Comparison of ENCODE assay signal across 19 cellular contexts in the genomic region with DNA sequence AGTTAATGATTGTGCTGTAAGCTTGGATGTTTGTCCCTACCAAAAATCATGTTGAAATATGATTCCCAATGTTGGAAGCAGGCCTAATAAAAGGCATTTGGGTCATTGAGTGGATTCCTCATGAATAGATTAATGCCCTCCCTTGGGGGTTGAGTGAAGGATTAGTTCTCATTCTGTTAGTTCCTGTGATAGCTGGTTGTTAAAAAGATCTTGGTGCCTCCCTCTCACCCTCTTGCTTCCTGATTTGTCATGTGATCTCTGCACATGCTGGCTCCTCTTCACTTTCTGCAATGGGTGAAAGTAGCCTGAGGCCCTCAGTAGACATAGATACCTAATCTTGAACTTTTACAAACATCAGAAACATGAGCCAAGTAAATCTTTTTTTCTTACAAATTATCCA.
A peak's percentile ranks its signal among the peaks of the same experiment; 100 is the strongest.
DNase-seq lines count a peak whose midpoint lies in the region; ATAC-seq, FAIRE-seq and TF ChIP-seq lines count a peak whose summit lies in the region.
"Had no signal": no experiment of that assay in that cellular context is flagged by ENCODE, and none has a peak within 500 bp of the region (broad histone marks: within the 10 kb centered on the region; RNA-seq: fewer than 3 reads in every experiment).

No MANE protein-coding gene starts in this region.

- no peak overlapping the region for H3K4me3 ChIP-seq in mesendoderm (ENCODE audit: low read length)
- H3K4me3 ChIP-seq: GM12878, GM23248 had no signal

- FAIRE-seq in H54 (lab: Jason Lieb, UNC), result peak; percentile 27
- FAIRE-seq in RCC 7860 (lab: Jason Lieb, UNC), result no peak
- FAIRE-seq: GM12878, GM19239, HepG2 had no signal

- no peak overlapping the region for H4K5ac ChIP-seq in mesendoderm (ENCODE audit: low read length)

- H2AK5ac ChIP-seq in mesendoderm (ENCODE audit: low read length), result no peak overlapping the region

- H3K79me2 ChIP-seq in mesendoderm (ENCODE audit: control insufficient read depth, insufficient read depth, low read length), result no peaks in the 10 kb centered on the region

- no peak for TF ChIP-seq POLR2A in H54 (IDR thresholded peaks at IDR 0.05; ENCODE audit: low read depth, low read length)

- no peak overlapping the region for H3K4ac ChIP-seq in mesendoderm (ENCODE audit: low read depth, low read length)

- H2BK120ac ChIP-seq in mesendoderm (ENCODE audit: low read depth, low read length), result no peak overlapping the region

- no peaks in the 10 kb centered on the region for H3K36me3 ChIP-seq in mesendoderm (ENCODE audit: control insufficient read depth, insufficient read depth, low read length)

- H4K8ac ChIP-seq in mesendoderm (ENCODE audit: low read depth, low read length), result no peak overlapping the region

- H3K27ac ChIP-seq in mesendoderm (ENCODE audit: low read depth, low read length) (no peak overlapping the region), caudate nucleus (ENCODE audit: low read depth, low read length) (no peak overlapping the region)
- H3K27ac ChIP-seq: GM23248 had no signal

- H3K4me1 ChIP-seq in mesendoderm (ENCODE audit: control insufficient read depth, low read depth, low read length), result no peaks in the 10 kb centered on the region

- no peak overlapping the region for H3K9ac ChIP-seq in mesendoderm (ENCODE audit: low read length)
- H3K9ac ChIP-seq: GM23248 had no signal

- no peak for ATAC-seq in HG02610 (IDR thresholded peaks at IDR 0.05; ENCODE audit: unreplicated experiment)
- ATAC-seq: GM12878, HepG2 had no signal

- H2BK5ac ChIP-seq in mesendoderm (ENCODE audit: low read length), result no peak overlapping the region

- DNase-seq in H54 (ENCODE audit: insufficient read length, low spot score), result no peak
- peak; percentile 32 for DNase-seq in NCI-H1105 treated with DMSO at 0.1 percent for 48 hours (lab: John Stamatoyannopoulos, UW)
- DNase-seq in NCI-H82 (lab: John Stamatoyannopoulos, UW), result peak; percentile 73
- DNase-seq in mesendoderm, result peak; percentile 42
- DNase-seq in caudate nucleus (lab: John Stamatoyannopoulos, UW), result no peak
- no peak for DNase-seq in RCC 7860 (ENCODE audit: low spot score)
- DNase-seq: GM23248, KBM-7, MV-4-11, NCI-H1417 treated with DMSO at 0.1 percent for 48 hours, NCI-H1930, NCI-H2171 treated with DMSO at 0.1 percent for 48 hours, Right ventricle myocardium superior, T-helper 1 cell, T-helper 9 cell had no signal

- H3K18ac ChIP-seq in mesendoderm (ENCODE audit: low read length), result no peak overlapping the region

- H3K4me2 ChIP-seq in mesendoderm (ENCODE audit: low read length), result no peak overlapping the region

- no peak overlapping the region for H2BK15ac ChIP-seq in mesendoderm (replicated peaks; ENCODE audit: low read depth)

- no peak overlapping the region for H3K23ac ChIP-seq in mesendoderm (ENCODE audit: low read length)

- no peaks in the 10 kb centered on the region for H3K27me3 ChIP-seq in mesendoderm (ENCODE audit: insufficient read depth, low read length, poor library complexity)

- H3K56ac ChIP-seq in mesendoderm (ENCODE audit: low read length), result no peak overlapping the region

- H3K79me1 ChIP-seq in mesendoderm (ENCODE audit: low read length), result no peaks in the 10 kb centered on the region

Comparison
In these comparisons a context has a peak if more than half of its experiments do, and no peak if none do; other contexts are left out.
1. DNase-seq: peak in NCI-H1105 treated with DMSO at 0.1 percent for 48 hours (single experiment), NCI-H82 (single experiment) and mesendoderm (single experiment); none in H54 (single experiment), caudate nucleus (0 of 61) and RCC 7860 (single experiment).